Comparison of ENCODE assay signal across 17 cellular contexts in genomic region chr3:22900296-22900695, GRCh38.
"Had no signal": no experiment of that assay in that cellular context is flagged by ENCODE, and none has a peak within 500 bp of the region (broad histone marks: within the 10 kb centered on the region; RNA-seq: fewer than 3 reads in every experiment).

No MANE protein-coding gene starts in this region.

- H3K4me1 ChIP-seq: colonic mucosa, foreskin keratinocyte, heart left ventricle, left lung, lower lobe of right lung had no signal

- H3K9me3 ChIP-seq: colonic mucosa, lower lobe of right lung had no signal

- DNase-seq: colonic mucosa; cortex of kidney; effector CD8-positive, alpha-beta T cell; effector memory CD8-positive, alpha-beta T cell; endodermal cell; foreskin keratinocyte; heart left ventricle; hippocampal formation; left cardiac atrium; left lung; left ventricle myocardium superior; lower lobe of right lung; mesendoderm; midbrain; naive thymus-derived CD4-positive, alpha-beta T cell had no signal

- H3K4me3 ChIP-seq: colonic mucosa, esophagus muscularis mucosa, gastroesophageal sphincter, heart left ventricle, left lung, lower lobe of right lung had no signal

- H3K27me3 ChIP-seq: colonic mucosa, esophagus muscularis mucosa, foreskin keratinocyte, gastroesophageal sphincter, heart left ventricle, left lung had no signal

- H3K27ac ChIP-seq: colonic mucosa, esophagus muscularis mucosa, foreskin keratinocyte, gastroesophageal sphincter, heart left ventricle, left lung, lower lobe of right lung had no signal

- H3K36me3 ChIP-seq: colonic mucosa, esophagus muscularis mucosa, gastroesophageal sphincter, heart left ventricle, left lung, lower lobe of right lung had no signal
